ENCODE assay signal across 25 cellular contexts in the genomic region with DNA sequence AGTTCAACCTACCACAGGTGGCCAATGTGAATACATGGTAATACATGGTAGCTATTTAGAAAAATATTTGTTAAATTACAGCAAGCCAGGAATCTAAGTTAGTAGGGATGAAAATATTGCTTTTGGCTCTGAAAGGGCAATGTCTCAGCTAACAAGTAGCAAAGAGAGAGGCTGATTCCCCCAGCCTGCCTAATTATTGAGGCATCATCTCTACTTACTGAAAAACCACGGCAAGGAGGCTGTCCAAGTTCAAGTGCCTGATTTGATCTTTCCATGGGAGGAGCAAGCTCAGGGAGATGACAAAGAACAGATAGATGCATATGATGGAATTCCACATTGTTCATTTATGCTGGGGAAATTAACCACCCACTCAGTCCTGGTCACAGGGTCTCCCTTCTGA. TPM values are rescaled to one million over a fixed set of nuclear protein-coding genes. Genes with fewer than 3 reads are reported as not detected.
DNase-seq lines count a peak whose midpoint lies in the region; ATAC-seq, FAIRE-seq and TF ChIP-seq lines count a peak whose summit lies in the region.
"Had no signal": no experiment of that assay in that cellular context is flagged by ENCODE, and none has a peak within 500 bp of the region (broad histone marks: within the 10 kb centered on the region; RNA-seq: fewer than 3 reads in every experiment).

No MANE protein-coding gene starts in this region.

- H3K9me3 Mint-ChIP-seq in astrocyte (ENCODE audit: unreplicated experiment): no peaks in the 10 kb centered on the region
- H3K9me3 Mint-ChIP-seq in neural progenitor cell: no peaks in the 10 kb centered on the region
- H3K9me3 Mint-ChIP-seq: T-cell had no signal

- H2BK120ac ChIP-seq in trophoblast cell (ENCODE audit: insufficient read depth, low read length, poor library complexity): no peak overlapping the region

- H4K91ac ChIP-seq in trophoblast cell (ENCODE audit: low read depth, low read length): no peak overlapping the region

- no peak overlapping the region for H3K9ac ChIP-seq in astrocyte (ENCODE audit: low read length)
- H3K9ac ChIP-seq in trophoblast cell (ENCODE audit: low read length): no peak overlapping the region
- no peak overlapping the region for H3K9ac ChIP-seq in neural progenitor cell

- no peak overlapping the region for H2BK5ac ChIP-seq in trophoblast cell (ENCODE audit: low read depth, low read length, poor library complexity)

- H3K4me3 ChIP-seq in astrocyte (ENCODE audit: insufficient read depth, low read depth, low read length) (no peak overlapping the region), trophoblast cell (ENCODE audit: low read depth, low read length) (no peak overlapping the region), neural progenitor cell (no peak overlapping the region)
- H3K4me3 ChIP-seq: GM12878, HAP-1 had no signal

- no CpG with 5 or more reads among the region's 1 CpG for WGBS in trophoblast cell (ENCODE audit: extremely low coverage, insufficient coverage, insufficient read length)

- H3K27me3 ChIP-seq in astrocyte (ENCODE audit: insufficient read depth, low read length): no peaks in the 10 kb centered on the region
- no peaks in the 10 kb centered on the region for H3K27me3 ChIP-seq in trophoblast cell (ENCODE audit: insufficient read depth, low read length)
- H3K27me3 ChIP-seq in neural progenitor cell: no peaks in the 10 kb centered on the region

- H4K20me1 ChIP-seq in astrocyte (ENCODE audit: insufficient read depth, low read length) (no peaks in the 10 kb centered on the region), neural progenitor cell (ENCODE audit: low read depth) (no peaks in the 10 kb centered on the region)

- H3K79me2 ChIP-seq in astrocyte (ENCODE audit: insufficient read depth, low read length): no peaks in the 10 kb centered on the region
- H3K79me2 ChIP-seq in trophoblast cell (ENCODE audit: control insufficient read depth, insufficient read depth, low read length, poor library complexity): peaks cover 4% of the 10 kb centered on the region
- no peaks in the 10 kb centered on the region for H3K79me2 ChIP-seq in neural progenitor cell (ENCODE audit: low read depth)

- no peak overlapping the region for H3K14ac ChIP-seq in trophoblast cell (ENCODE audit: low read length)

- H2AFZ ChIP-seq in astrocyte (ENCODE audit: low read depth, low read length) (no peak overlapping the region), trophoblast cell (ENCODE audit: insufficient read depth, low read length, poor library complexity) (no peak overlapping the region), neural progenitor cell (replicated peaks) (no peak overlapping the region)

- ATAC-seq in GM21528 (IDR thresholded peaks at IDR 0.05; ENCODE audit: low FRiP score, unreplicated experiment): no peak
- ATAC-seq: GM12878, PC-3, SK-N-SH treated with all-trans-retinoic acid at 6 μM for 48 hours, T-cell had no signal

- TF ChIP-seq CTCF in astrocyte (IDR thresholded peaks at IDR 0.05; ENCODE audit: insufficient read depth, low read depth, low read length): no peak
- TF ChIP-seq CTCF in neural progenitor cell (IDR thresholded peaks at IDR 0.05): no peak

- H3K36me3 Mint-ChIP-seq in astrocyte (ENCODE audit: low read depth, unreplicated experiment): no peaks in the 10 kb centered on the region
- no peaks in the 10 kb centered on the region for H3K36me3 Mint-ChIP-seq in neural progenitor cell
- H3K36me3 Mint-ChIP-seq: T-cell had no signal

- H4K8ac ChIP-seq in trophoblast cell (ENCODE audit: low read depth, low read length): no peak overlapping the region

- H3K23ac ChIP-seq in trophoblast cell (ENCODE audit: low read length): no peak overlapping the region

- no peak overlapping the region for H3K18ac ChIP-seq in trophoblast cell (ENCODE audit: low read length)

- H3K9me3 ChIP-seq in astrocyte (ENCODE audit: insufficient read depth, low read depth, low read length) (no peaks in the 10 kb centered on the region), trophoblast cell (ENCODE audit: insufficient read depth, low read depth, low read length) (no peaks in the 10 kb centered on the region), neural progenitor cell (ENCODE audit: low read depth) (no peaks in the 10 kb centered on the region)
- H3K9me3 ChIP-seq: HAP-1 had no signal

- no peak overlapping the region for H3K4me3 Mint-ChIP-seq in astrocyte (ENCODE audit: unreplicated experiment)
- H3K4me3 Mint-ChIP-seq in neural progenitor cell: no peak overlapping the region
- H3K4me3 Mint-ChIP-seq: T-cell had no signal

- peaks cover 17% of the 10 kb centered on the region for H3K4me1 Mint-ChIP-seq in astrocyte (ENCODE audit: low read depth, unreplicated experiment)
- peaks cover 13% of the 10 kb centered on the region for H3K4me1 Mint-ChIP-seq in neural progenitor cell
- H3K4me1 Mint-ChIP-seq: T-cell had no signal

- no peak overlapping the region for H2AK5ac ChIP-seq in trophoblast cell (ENCODE audit: low read length)

- H3K27me3 Mint-ChIP-seq in astrocyte (ENCODE audit: low read depth, unreplicated experiment) (no peaks in the 10 kb centered on the region), neural progenitor cell (ENCODE audit: insufficient read depth, low read depth) (peaks cover 3% of the 10 kb centered on the region)

- H3K27ac Mint-ChIP-seq in astrocyte (ENCODE audit: unreplicated experiment) (no peak overlapping the region), neural progenitor cell (no peak overlapping the region)
- H3K27ac Mint-ChIP-seq: T-cell had no signal

- peaks cover 21% of the 10 kb centered on the region for H3K79me1 ChIP-seq in trophoblast cell (ENCODE audit: low read length)

- peak overlapping the region; percentile 48 for H2BK12ac ChIP-seq in trophoblast cell (ENCODE audit: low read length)

- DNase-seq in AG08395 (ENCODE audit: low spot score): peak; percentile 44
- DNase-seq in GM03348 (ENCODE audit: low spot score): peak; percentile 39
- DNase-seq in astrocyte (ENCODE audit: low read depth): peak; percentile 48
- no peak for DNase-seq in trophoblast cell
- DNase-seq in NCI-H510A (lab: John Stamatoyannopoulos, UW): no peak
- DNase-seq in H54 (ENCODE audit: insufficient read length, low spot score): no peak
- no peak for DNase-seq in neural progenitor cell (ENCODE audit: low spot score)
- DNase-seq: AML-193, COR-L47, GF-D8, Kasumi-1, NCI-H1105, NCI-H2081 treated with DMSO at 0.1 percent for 48 hours, NCI-H510A treated with DMSO at 0.1 percent for 48 hours, NCI-H774, PC-3, SIG-M5, T-cell had no signal

- H3K4me1 ChIP-seq in astrocyte (ENCODE audit: insufficient read depth, low read length) (peaks cover 9% of the 10 kb centered on the region), trophoblast cell (ENCODE audit: control insufficient read depth in 1 of 2, insufficient read depth in 2 of 2, low read length in 2 of 2) (peaks cover 8 to 16% of the 10 kb centered on the region in 2 experiments), neural progenitor cell (no peaks in the 10 kb centered on the region)

- no peak for TF ChIP-seq POLR2A in H54 (IDR thresholded peaks at IDR 0.05; ENCODE audit: low read depth, low read length)

- no peaks in the 10 kb centered on the region for H3F3A ChIP-seq in neural progenitor cell (ENCODE audit: low read depth)

- FAIRE-seq in astrocyte (lab: Jason Lieb, UNC) (no peak), H54 (lab: Jason Lieb, UNC) (no peak)
- FAIRE-seq: A204.1, GM12878 had no signal

- H3K4me2 ChIP-seq in astrocyte (ENCODE audit: low read length): no peak overlapping the region
- no peak overlapping the region for H3K4me2 ChIP-seq in trophoblast cell (ENCODE audit: low read length)
- H3K4me2 ChIP-seq in neural progenitor cell: no peak overlapping the region

- no peak overlapping the region for H4K12ac ChIP-seq in trophoblast cell (ENCODE audit: low read depth, low read length)

- H3K36me3 ChIP-seq in astrocyte (ENCODE audit: insufficient read depth, low read length) (no peaks in the 10 kb centered on the region), trophoblast cell (ENCODE audit: control insufficient read depth in 1 of 2, insufficient read depth in 2 of 2, low read length in 2 of 2) (no peaks in the 10 kb centered on the region), neural progenitor cell (no peaks in the 10 kb centered on the region)
- H3K36me3 ChIP-seq: HAP-1 had no signal

- no peak overlapping the region for H3K27ac ChIP-seq in astrocyte (ENCODE audit: low read depth, low read length)
- no peak overlapping the region for H3K27ac ChIP-seq in trophoblast cell (ENCODE audit: low read depth, low read length)
- H3K27ac ChIP-seq in neural progenitor cell: no peak overlapping the region
- H3K27ac ChIP-seq: HL-60, RWPE1 had no signal

- H3K4ac ChIP-seq in trophoblast cell (ENCODE audit: low read depth, low read length): no peak overlapping the region

RNA-seq across cellular contexts. Expression of a gene that starts 28.7 kb away (rescaled TPM):
- total RNA-seq in astrocyte: 33.7 and 34.2 TPM in 2 replicates
- polyA plus RNA-seq in trophoblast cell (2013): 30.4 and 31.5 TPM in 2 replicates
- total RNA-seq in neural progenitor cell (ENCODE audit: low replicate concordance): 62.5 and 92.9 TPM in 2 replicates

Comparison
In these comparisons a context has a peak if more than half of its experiments do, and no peak if none do; other contexts are left out.
1. DNase-seq: peak in AG08395 (single experiment), GM03348 (single experiment) and astrocyte (single experiment); none in trophoblast cell (0 of 2), NCI-H510A (single experiment), H54 (single experiment) and neural progenitor cell (single experiment).